Comparison of ENCODE assay signal across 15 cellular contexts in the genomic region with DNA sequence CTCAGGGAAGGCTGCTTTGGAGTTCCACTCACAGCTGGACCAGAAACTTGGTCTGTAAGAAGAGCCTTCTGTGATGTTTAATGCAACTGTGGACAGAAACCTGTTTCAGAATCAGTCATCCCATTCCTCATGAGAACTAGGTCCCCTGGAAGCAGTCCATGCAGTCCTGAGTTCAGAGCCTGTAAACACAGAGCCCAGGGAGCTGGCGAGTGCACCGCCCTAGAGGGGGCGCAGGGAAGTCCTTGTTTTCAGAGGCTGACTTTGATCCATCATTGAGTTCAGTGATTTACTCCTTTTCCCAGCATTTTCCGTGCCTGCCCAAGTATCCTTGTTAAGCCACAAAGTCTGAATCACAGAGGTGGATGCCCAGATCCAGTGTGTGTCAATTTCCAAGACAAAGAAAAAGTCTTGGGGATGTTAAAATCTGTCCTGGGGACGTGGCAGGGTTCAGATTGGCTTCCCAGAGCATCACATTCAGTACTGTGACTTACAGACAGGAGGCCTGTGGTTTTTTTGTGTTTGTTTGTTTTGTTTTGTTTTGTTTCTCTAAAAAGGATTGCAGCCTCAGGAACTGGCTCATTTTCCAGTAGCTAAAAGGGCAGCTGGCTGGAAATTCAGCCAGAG. TPM values are rescaled to one million over a fixed set of nuclear protein-coding genes. Genes with fewer than 3 reads are reported as not detected.
A peak's percentile ranks its signal among the peaks of the same experiment; 100 is the strongest.
DNase-seq lines count a peak whose midpoint lies in the region; ATAC-seq and TF ChIP-seq lines count a peak whose summit lies in the region.
"Had no signal": no experiment of that assay in that cellular context is flagged by ENCODE, and none has a peak within 500 bp of the region (broad histone marks: within the 10 kb centered on the region; RNA-seq: fewer than 3 reads in every experiment).

No MANE protein-coding gene starts in this region.

- H3K36me3 Mint-ChIP-seq in Calu3 (ENCODE audit: insufficient read depth, unreplicated experiment): no peaks in the 10 kb centered on the region

- peaks cover 4% of the 10 kb centered on the region for H3K27me3 ChIP-seq in brain microvascular endothelial cell (replicated peaks)

- peaks cover 84% of the 10 kb centered on the region for H3K27me3 Mint-ChIP-seq in Calu3 (ENCODE audit: unreplicated experiment)

- DNase-seq in Calu3 (peak; percentile 42), LHCN-M2 (ENCODE audit: low read depth) (peak; percentile 35), brain microvascular endothelial cell (no peak), myocyte (ENCODE audit: low read depth) (peak; percentile 17), germinal center (ENCODE audit: low spot score) (no peak), cerebellar nuclear complex (lab: John Stamatoyannopoulos, UW) (no peak), NCI-H2029 (lab: John Stamatoyannopoulos, UW) (no peak)
- DNase-seq: activated gamma-delta T cell; CD4-positive, alpha-beta T cell; GDM1; heart right ventricle; stimulated activated CD4-positive, alpha-beta T cell treated with anti-CD3 and anti-CD28 coated beads, Interleukin-4, amount 100 ng/mL, for 24 hours had no signal

- peak; percentile 35 for TF ChIP-seq CTCF in Calu3 (IDR thresholded peaks at IDR 0.05; ENCODE audit: unreplicated experiment)
- peak; percentile 43 for TF ChIP-seq CTCF in brain microvascular endothelial cell (IDR thresholded peaks at IDR 0.05; ENCODE audit: low read depth, low read length, missing control alignments)

- no peaks in the 10 kb centered on the region for H3K36me3 ChIP-seq in brain microvascular endothelial cell (replicated peaks)
- H3K36me3 ChIP-seq: breast epithelium, heart right ventricle had no signal

- no peak overlapping the region for H3K4me3 Mint-ChIP-seq in Calu3 (ENCODE audit: low read depth, unreplicated experiment)
- H3K4me3 Mint-ChIP-seq: CD4-positive, alpha-beta T cell had no signal

- no TSS peak for BruUV-seq in Calu3 (replicated peaks; lab: Mats Ljungman, UMichigan)

- ATAC-seq in GM21528 (IDR thresholded peaks at IDR 0.05; ENCODE audit: low FRiP score, unreplicated experiment): no peak
- ATAC-seq: heart right ventricle, SK-N-SH treated with all-trans-retinoic acid at 6 μM for 48 hours had no signal

- H3K4me3 ChIP-seq in brain microvascular endothelial cell (ENCODE audit: low read depth, low read length): no peak overlapping the region
- H3K4me3 ChIP-seq: breast epithelium, heart right ventricle had no signal

- H3K27ac ChIP-seq in brain microvascular endothelial cell: no peak overlapping the region
- H3K27ac ChIP-seq: breast epithelium, heart right ventricle had no signal

- H3K4me1 Mint-ChIP-seq in Calu3 (ENCODE audit: low read depth, unreplicated experiment): no peaks in the 10 kb centered on the region

- H3K27ac Mint-ChIP-seq in Calu3 (ENCODE audit: unreplicated experiment): no peak overlapping the region
- H3K27ac Mint-ChIP-seq: CD4-positive, alpha-beta T cell had no signal

- intact Hi-C loops in Calu3 (cut with micrococcal nuclease; ENCODE audit: unreplicated experiment): no loop called here

- CTCF ChIA-PET in Calu3 (lab: Charles Lee): no interaction called here

- H3K9me3 Mint-ChIP-seq in Calu3 (ENCODE audit: low read depth, unreplicated experiment): peaks cover 2% of the 10 kb centered on the region
- H3K9me3 Mint-ChIP-seq: CD4-positive, alpha-beta T cell had no signal

- in situ Hi-C loops in brain microvascular endothelial cell (cut with HindIII; ENCODE audit: low pct_ligation_motif_present, low sequenced_read_pairs): no loop called here

RNA-seq across cellular contexts. Expression of a gene that starts 9.8 kb away (rescaled TPM):
- total RNA-seq in Calu3 (2022) (15.7 and 17.0 TPM in 2 replicates), LHCN-M2 (2014; rRNA removed) (9.9 and 15.2 TPM in 2 replicates), myocyte (9.8 and 12.9 TPM in 2 replicates)
- polyA plus RNA-seq in LHCN-M2 (2012): 14.1 TPM
- polyA plus RNA-seq in myocyte (2012): 12.9 TPM

RNA-seq across cellular contexts. Expression of a gene that starts 39.3 kb away (rescaled TPM):
- total RNA-seq in Calu3 (2022) (38.9 and 45.9 TPM in 2 replicates), LHCN-M2 (2014; rRNA removed) (23.5 and 25.5 TPM in 2 replicates), myocyte (11.8 and 21.9 TPM in 2 replicates)
- polyA plus RNA-seq in LHCN-M2 (2012): 29.0 TPM
- polyA plus RNA-seq in myocyte (2012): 37.7 TPM

Comparison
In these comparisons a context has a peak if more than half of its experiments do, and no peak if none do; other contexts are left out.
1. DNase-seq: peak in Calu3 (single experiment), LHCN-M2 (single experiment) and myocyte (single experiment); none in brain microvascular endothelial cell (single experiment), germinal center (single experiment), cerebellar nuclear complex (0 of 2) and NCI-H2029 (single experiment).